11 cellular contexts compared by ENCODE assay signal in the genomic region with DNA sequence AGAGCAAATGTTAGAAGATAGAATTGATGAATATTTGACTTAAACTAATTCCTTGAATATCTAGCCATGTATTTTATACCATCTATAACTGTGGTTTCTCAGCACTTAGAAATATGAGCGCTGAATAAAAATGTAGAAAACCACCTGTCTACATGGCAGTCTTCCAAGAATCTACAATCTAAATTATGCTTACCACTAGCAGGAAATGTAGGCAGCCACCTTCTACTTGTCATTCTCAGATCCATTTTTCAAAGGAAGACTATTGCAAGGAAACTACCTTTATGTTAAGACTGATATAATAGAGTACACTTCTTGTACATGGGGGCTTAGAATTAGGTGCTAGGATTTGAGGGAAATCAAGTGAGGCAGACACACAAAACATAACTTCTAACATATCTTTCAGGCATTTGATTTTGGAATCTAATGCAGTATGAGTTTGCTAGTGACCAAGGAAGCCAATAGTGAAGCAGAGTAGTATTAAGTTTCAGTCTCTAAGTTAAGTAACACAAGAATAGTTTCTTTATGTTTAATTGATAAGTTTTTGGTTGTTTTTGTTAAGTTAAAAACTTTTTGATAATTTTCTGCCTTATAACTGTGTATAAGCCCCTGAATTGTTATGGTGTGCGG.
DNase-seq lines count a peak whose midpoint lies in the region; ATAC-seq, FAIRE-seq and TF ChIP-seq lines count a peak whose summit lies in the region.
"Had no signal": no experiment of that assay in that cellular context is flagged by ENCODE, and none has a peak within 500 bp of the region (broad histone marks: within the 10 kb centered on the region; RNA-seq: fewer than 3 reads in every experiment).

No MANE protein-coding gene starts in this region.

- DNase-seq in DMS 273 (lab: John Stamatoyannopoulos, UW; ENCODE audit: unreplicated experiment) (peak; percentile 81), NCI-H2029 (lab: John Stamatoyannopoulos, UW) (peak; percentile 28), astrocyte (ENCODE audit: low read depth) (peak; percentile 44), Right ventricle myocardium superior (no peak), medulla oblongata (ENCODE audit: extremely low spot score) (no peak), endothelial cell (ENCODE audit: low spot score) (no peak)
- DNase-seq: foreskin fibroblast, NCI-H82 had no signal

- ATAC-seq in GM18868 (IDR thresholded peaks at IDR 0.05; ENCODE audit: unreplicated experiment) (peak; percentile 56), Right ventricle myocardium superior (ENCODE audit: poor library complexity) (no peak), GM18517 (IDR thresholded peaks at IDR 0.05; ENCODE audit: unreplicated experiment) (no peak)

- no peak for FAIRE-seq in astrocyte (lab: Jason Lieb, UNC)

- H3K9ac ChIP-seq in astrocyte (ENCODE audit: low read length) = no peak overlapping the region

- no peaks in the 10 kb centered on the region for H3K27me3 ChIP-seq in astrocyte (ENCODE audit: insufficient read depth, low read length)

- no peaks in the 10 kb centered on the region for H3K36me3 ChIP-seq in astrocyte (ENCODE audit: insufficient read depth, low read length)

- TF ChIP-seq CTCF in astrocyte (IDR thresholded peaks at IDR 0.05; ENCODE audit: insufficient read depth, low read depth, low read length) (no peak), endothelial cell (IDR thresholded peaks at IDR 0.05; ENCODE audit: unreplicated experiment) (no peak)

- no peak overlapping the region for H3K27ac ChIP-seq in astrocyte (ENCODE audit: low read depth, low read length)
- H3K27ac ChIP-seq: coronary artery had no signal

- no peak overlapping the region for H2AFZ ChIP-seq in astrocyte (ENCODE audit: low read depth, low read length)

- H3K4me1 ChIP-seq in astrocyte (ENCODE audit: insufficient read depth, low read length) = no peaks in the 10 kb centered on the region

- H3K4me1 Mint-ChIP-seq in astrocyte (ENCODE audit: low read depth, unreplicated experiment) (peaks cover 5% of the 10 kb centered on the region), endothelial cell (ENCODE audit: unreplicated experiment) (no peaks in the 10 kb centered on the region)

- no peak overlapping the region for H3K4me2 ChIP-seq in astrocyte (ENCODE audit: low read length)

- H3K4me3 Mint-ChIP-seq in astrocyte (ENCODE audit: unreplicated experiment) = no peak overlapping the region
- no peak overlapping the region for H3K4me3 Mint-ChIP-seq in endothelial cell (ENCODE audit: unreplicated experiment)

- H3K79me2 ChIP-seq in astrocyte (ENCODE audit: insufficient read depth, low read length) = no peaks in the 10 kb centered on the region

- H3K27ac Mint-ChIP-seq in astrocyte (ENCODE audit: unreplicated experiment) (no peak overlapping the region), endothelial cell (ENCODE audit: unreplicated experiment) (no peak overlapping the region)

- no peak overlapping the region for H3K4me3 ChIP-seq in astrocyte (ENCODE audit: insufficient read depth, low read depth, low read length)
- H3K4me3 ChIP-seq: coronary artery had no signal

- H3K9me3 ChIP-seq in astrocyte (ENCODE audit: insufficient read depth, low read depth, low read length) = no peaks in the 10 kb centered on the region

- intact Hi-C loops in Right ventricle myocardium superior (cut with DNase I) = no loop called here

- H4K20me1 ChIP-seq in astrocyte (ENCODE audit: insufficient read depth, low read length) = no peaks in the 10 kb centered on the region

- H3K36me3 Mint-ChIP-seq in astrocyte (ENCODE audit: low read depth, unreplicated experiment) (no peaks in the 10 kb centered on the region), endothelial cell (ENCODE audit: low read depth, unreplicated experiment) (no peaks in the 10 kb centered on the region)

- H3K27me3 Mint-ChIP-seq in astrocyte (ENCODE audit: low read depth, unreplicated experiment) (no peaks in the 10 kb centered on the region), endothelial cell (ENCODE audit: unreplicated experiment) (no peaks in the 10 kb centered on the region)

- H3K9me3 Mint-ChIP-seq in astrocyte (ENCODE audit: unreplicated experiment) (no peaks in the 10 kb centered on the region), endothelial cell (ENCODE audit: unreplicated experiment) (no peaks in the 10 kb centered on the region)

Comparison
In these comparisons a context has a peak if more than half of its experiments do, and no peak if none do; other contexts are left out.
1. DNase-seq: peak in DMS 273 (single experiment), NCI-H2029 (single experiment) and astrocyte (single experiment); none in Right ventricle myocardium superior (single experiment), medulla oblongata (single experiment) and endothelial cell (single experiment).